1 cellular context compared by ENCODE assay signal in genomic region chr11:120334894-120335462, GRCh38.
TF ChIP-seq lines count a peak whose summit lies in the region.

No MANE protein-coding gene starts in this region.

TF ChIP-seq in K562, 482 proteins besides CTCF, POLR2A, EP300 and RAD21 (continued from another document and continues in another):
- TF ChIP-seq ZBTB40 (IDR thresholded peaks at IDR 0.05) (peak; percentile 38; the same call in 1 of the 2 replicates), ZBTB40 (CRISPR knock-in tag; IDR thresholded peaks at IDR 0.05) (no peak), TGIF2 (CRISPR knock-in tag; IDR thresholded peaks at IDR 0.05) (no peak), SPI1 (IDR thresholded peaks at IDR 0.05; ENCODE audit: borderline replicate concordance, low read depth, low read length) (peak; percentile 86), CEBPB (tag; IDR thresholded peaks at IDR 0.05) (peak; percentile 71), RNF2 (IDR thresholded peaks at IDR 0.05) (no peak), NFIX (CRISPR knock-in tag; IDR thresholded peaks at IDR 0.05; ENCODE audit: low read depth) (no peak), MNT (conservative IDR thresholded peaks at IDR 0.05) (0 out of 4 replicates have a peak, but pooled peaks of 1 of the 2 experiments have one; percentile 17), TCFL5 (CRISPR knock-in tag; conservative IDR thresholded peaks at IDR 0.05) (no peak), PHB2 (IDR thresholded peaks at IDR 0.05; ENCODE audit: low read depth) (no peak), PHF21A (IDR thresholded peaks at IDR 0.05; ENCODE audit: borderline replicate concordance, low read depth) (no peak), ZNF133 (CRISPR knock-in tag; IDR thresholded peaks at IDR 0.05) (no peak), PBX2 (CRISPR knock-in tag; IDR thresholded peaks at IDR 0.05; ENCODE audit: low read depth) (no peak), PBX2 (tag; conservative IDR thresholded peaks at IDR 0.05; ENCODE audit: low read depth) (no peak), ZNF232 (CRISPR knock-in tag; IDR thresholded peaks at IDR 0.05) (no peak), NEUROD1 (IDR thresholded peaks at IDR 0.05; ENCODE audit: borderline replicate concordance, low read depth, low read length, partially characterized antibody) (no peak), TCF15 (CRISPR knock-in tag; IDR thresholded peaks at IDR 0.05) (no peak), NCOA2 (IDR thresholded peaks at IDR 0.05; ENCODE audit: partially characterized antibody in 2 of 2) (no peak), PHF20 (IDR thresholded peaks at IDR 0.05; ENCODE audit: partially characterized antibody) (no peak), EGR1 (conservative IDR thresholded peaks at IDR 0.05) (no peak), DIDO1 (tag; IDR thresholded peaks at IDR 0.05; ENCODE audit: low read depth) (no peak), BCL6 (CRISPR knock-in tag; IDR thresholded peaks at IDR 0.05) (no peak), ZNF121 (CRISPR knock-in tag; conservative IDR thresholded peaks at IDR 0.05) (no peak), POLR2B (IDR thresholded peaks at IDR 0.05; ENCODE audit: low read depth, partially characterized antibody) (no peak), CGGBP1 (CRISPR knock-in tag; IDR thresholded peaks at IDR 0.05) (no peak), KDM4B (IDR thresholded peaks at IDR 0.05; ENCODE audit: borderline replicate concordance in 2 of 2, low read depth in 1 of 2) (no peak), HNRNPL (IDR thresholded peaks at IDR 0.05; ENCODE audit: low read depth, low read length) (no peak), ZNF407 (IDR thresholded peaks at IDR 0.05; ENCODE audit: low read depth) (no peak), RHOXF2B (CRISPR knock-in tag; conservative IDR thresholded peaks at IDR 0.05) (no peak), CBFA2T2 (conservative IDR thresholded peaks at IDR 0.05) (no peak), HSF4 (CRISPR knock-in tag; IDR thresholded peaks at IDR 0.05; ENCODE audit: borderline replicate concordance) (no peak), STAT5B (CRISPR knock-in tag; IDR thresholded peaks at IDR 0.05) (no peak), IRF9 (tag; IDR thresholded peaks at IDR 0.05) (no peak), ZNF274 (IDR thresholded peaks at IDR 0.05; ENCODE audit: borderline replicate concordance, low read depth, low read length) (no peak), ARID1B (IDR thresholded peaks at IDR 0.05) (0 out of 2 replicates have a peak, but pooled peaks have one; percentile 15), SP2 (IDR thresholded peaks at IDR 0.05; ENCODE audit: extremely low read depth, low read depth, low read length, poor library complexity, severe bottlenecking) (no peak)
